Comparison of ENCODE assay signal across 15 cellular contexts in the genomic region with DNA sequence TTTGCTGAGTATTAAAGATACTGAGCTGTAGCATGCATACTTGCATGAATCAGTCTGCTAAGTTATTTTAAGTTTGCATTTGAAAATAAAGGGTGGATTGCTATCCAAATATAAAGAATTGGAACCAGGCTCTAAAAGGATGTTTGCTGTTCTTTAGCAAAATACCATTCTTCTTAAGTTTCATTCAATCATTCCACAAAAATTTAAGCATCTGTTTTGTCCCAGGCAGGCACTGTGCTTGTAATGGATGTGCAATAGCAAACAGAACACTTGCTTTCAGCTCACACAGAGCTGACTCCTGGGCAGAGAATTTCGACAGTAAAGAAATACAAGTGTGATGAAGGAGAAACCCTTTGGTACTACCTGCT.
A peak's percentile ranks its signal among the peaks of the same experiment; 100 is the strongest.
DNase-seq lines count a peak whose midpoint lies in the region; ATAC-seq and TF ChIP-seq lines count a peak whose summit lies in the region.
"Had no signal": no experiment of that assay in that cellular context is flagged by ENCODE, and none has a peak within 500 bp of the region (broad histone marks: within the 10 kb centered on the region; RNA-seq: fewer than 3 reads in every experiment).

No MANE protein-coding gene starts in this region.

- no peak for ATAC-seq in activated T-cell treated with anti-CD3 and anti-CD28 coated beads, Interleukin-2, amount 50 U/mL, for 72 hours (replicated peaks in 1 of 2)
- ATAC-seq in HG02678 (IDR thresholded peaks at IDR 0.05; ENCODE audit: unreplicated experiment), result no peak
- ATAC-seq: HCT116 had no signal

- H3K27ac Mint-ChIP-seq in activated T-cell treated with anti-CD3 and anti-CD28 coated beads, Interleukin-2, amount 50 U/mL, for 24 hours, result peak overlapping the region; percentile 18
- H3K27ac Mint-ChIP-seq in activated T-cell treated with anti-CD3 and anti-CD28 coated beads, Interleukin-2, amount 50 U/mL, for 72 hours, result no peak overlapping the region
- peak overlapping the region; percentile 76 for H3K27ac Mint-ChIP-seq in mesothelial cell of epicardium
- H3K27ac Mint-ChIP-seq: activated CD4-positive, alpha-beta memory T cell treated with anti-CD3 and anti-CD28 coated beads for 36 hours; IgD-negative memory B cell had no signal

- peaks cover 73% of the 10 kb centered on the region for H3K4me1 Mint-ChIP-seq in activated T-cell treated with anti-CD3 and anti-CD28 coated beads, Interleukin-2, amount 50 U/mL, for 24 hours (ENCODE audit: low read depth)
- H3K4me1 Mint-ChIP-seq in activated T-cell treated with anti-CD3 and anti-CD28 coated beads, Interleukin-2, amount 50 U/mL, for 72 hours (ENCODE audit: low read depth), result peaks cover 74% of the 10 kb centered on the region
- peaks cover 90% of the 10 kb centered on the region for H3K4me1 Mint-ChIP-seq in mesothelial cell of epicardium

- H3K4me3 Mint-ChIP-seq in activated T-cell treated with anti-CD3 and anti-CD28 coated beads, Interleukin-2, amount 50 U/mL, for 24 hours, result no peak overlapping the region
- H3K4me3 Mint-ChIP-seq in activated T-cell treated with anti-CD3 and anti-CD28 coated beads, Interleukin-2, amount 50 U/mL, for 72 hours, result no peak overlapping the region
- no peak overlapping the region for H3K4me3 Mint-ChIP-seq in mesothelial cell of epicardium
- H3K4me3 Mint-ChIP-seq: activated CD4-positive, alpha-beta memory T cell treated with anti-CD3 and anti-CD28 coated beads for 36 hours; IgD-negative memory B cell had no signal

- no peaks in the 10 kb centered on the region for H3K27me3 Mint-ChIP-seq in activated T-cell treated with anti-CD3 and anti-CD28 coated beads, Interleukin-2, amount 50 U/mL, for 24 hours
- H3K27me3 Mint-ChIP-seq in activated T-cell treated with anti-CD3 and anti-CD28 coated beads, Interleukin-2, amount 50 U/mL, for 72 hours (ENCODE audit: low read depth), result no peaks in the 10 kb centered on the region
- H3K27me3 Mint-ChIP-seq in mesothelial cell of epicardium (ENCODE audit: low read depth), result no peaks in the 10 kb centered on the region
- H3K27me3 Mint-ChIP-seq: activated CD4-positive, alpha-beta memory T cell treated with anti-CD3 and anti-CD28 coated beads for 36 hours had no signal

- no peak for TF ChIP-seq CTCF in mesothelial cell of epicardium (IDR thresholded peaks at IDR 0.05; ENCODE audit: unreplicated experiment)

- no peaks in the 10 kb centered on the region for H3K9me3 Mint-ChIP-seq in activated T-cell treated with anti-CD3 and anti-CD28 coated beads, Interleukin-2, amount 50 U/mL, for 24 hours
- H3K9me3 Mint-ChIP-seq in activated T-cell treated with anti-CD3 and anti-CD28 coated beads, Interleukin-2, amount 50 U/mL, for 72 hours, result no peaks in the 10 kb centered on the region
- H3K9me3 Mint-ChIP-seq in mesothelial cell of epicardium, result no peaks in the 10 kb centered on the region
- H3K9me3 Mint-ChIP-seq: activated CD4-positive, alpha-beta memory T cell treated with anti-CD3 and anti-CD28 coated beads for 36 hours; IgD-negative memory B cell had no signal

- no peak for DNase-seq in activated T-cell treated with anti-CD3 and anti-CD28 coated beads, Interleukin-2, amount 50 U/mL, for 24 hours
- no peak for DNase-seq in activated T-cell treated with anti-CD3 and anti-CD28 coated beads, Interleukin-2, amount 50 U/mL, for 72 hours
- DNase-seq in brain pericyte (ENCODE audit: low read depth, low spot score) (peak; percentile 74), mesothelial cell of epicardium (ENCODE audit: low spot score in 2 of 2, unreplicated experiment in 2 of 2) (no peak), pons (ENCODE audit: low spot score) (no peak), hypothalamus (lab: John Stamatoyannopoulos, UW) (no peak)
- DNase-seq in activated CD4-positive, alpha-beta T cell treated with anti-CD3 and anti-CD28 coated beads, Interleukin-2, amount 50 U/mL, for 4 hours, result no peak
- DNase-seq: activated CD4-positive, alpha-beta memory T cell treated with anti-CD3 and anti-CD28 coated beads for 36 hours; activated naive CD4-positive, alpha-beta T cell treated with Interleukin-2 at 50 U/mL for 16 hours; DMS79; effector CD4-positive, alpha-beta T cell; NCI-H187 treated with DMSO at 0.1 percent for 48 hours had no signal

- H3K36me3 Mint-ChIP-seq in activated T-cell treated with anti-CD3 and anti-CD28 coated beads, Interleukin-2, amount 50 U/mL, for 24 hours (ENCODE audit: low read depth), result peaks cover 6% of the 10 kb centered on the region
- no peaks in the 10 kb centered on the region for H3K36me3 Mint-ChIP-seq in activated T-cell treated with anti-CD3 and anti-CD28 coated beads, Interleukin-2, amount 50 U/mL, for 72 hours (ENCODE audit: insufficient read depth in 2 of 2)
- no peaks in the 10 kb centered on the region for H3K36me3 Mint-ChIP-seq in mesothelial cell of epicardium
- H3K36me3 Mint-ChIP-seq: activated CD4-positive, alpha-beta memory T cell treated with anti-CD3 and anti-CD28 coated beads for 36 hours; IgD-negative memory B cell had no signal
